ENCODE assay signal across 8 cellular contexts in genomic region chrX:101348452-101349222, GRCh38. TPM values are rescaled to one million over a fixed set of nuclear protein-coding genes. Genes with fewer than 3 reads are reported as not detected.
DNase-seq lines count a peak whose midpoint lies in the region; ATAC-seq and TF ChIP-seq lines count a peak whose summit lies in the region.

TIMM8A (minus strand) TSS chrX:101348742; CDS start chrX:101348664, 78 bp downstream.

- peak; percentile 86 for DNase-seq in GM12865 (ENCODE audit: low read depth)
- peak; percentile 49 for DNase-seq in NCI-H1105 (lab: John Stamatoyannopoulos, UW)
- peak; percentile 70 for DNase-seq in SW480 (ENCODE audit: low spot score)
- peak; percentile 55 for DNase-seq in activated naive CD8-positive, alpha-beta T cell treated with anti-CD3 and anti-CD28 coated beads, Interleukin-2, amount 50 U/mL, for 16 hours (ENCODE audit: low read depth, low spot score)
- DNase-seq in cardiac septum (ENCODE audit: low spot score): peak; percentile 91
- DNase-seq in posterior cingulate gyrus: peak; percentile 51 to 96 (median 75)
- DNase-seq in upper lobe of right lung: peak; percentile 91

- H3K4me3 ChIP-seq in GM12865 (ENCODE audit: low read depth, low read length) (peak within 1 kb of the TSS; percentile 86), upper lobe of right lung (peak within 1 kb of the TSS; percentile 68)

- H3K27ac ChIP-seq in upper lobe of right lung: peak within 1 kb of the TSS; percentile 80

- no peaks in the 10 kb centered on the region for H3K36me3 ChIP-seq in upper lobe of right lung

- ATAC-seq in HG02623 (IDR thresholded peaks at IDR 0.05; ENCODE audit: unreplicated experiment) (peak; percentile 99), upper lobe of right lung (peak; percentile 100)

- no peaks in the 10 kb centered on the region for H3K9me3 ChIP-seq in upper lobe of right lung

- intact Hi-C loops in cardiac septum (cut with DNase I) (loop anchor here (5.0 kb wide), 1 partner anchor 44 kb away; the partner anchor contains the start of gene RPL36A), posterior cingulate gyrus (cut with DNase I) (no loop called here), upper lobe of right lung (cut with DNase I) (no loop called here)

- no peak for TF ChIP-seq CTCF in GM12865 (IDR thresholded peaks at IDR 0.05; ENCODE audit: insufficient read depth, low read depth, low read length, missing control alignments)
- no peak for TF ChIP-seq CTCF in upper lobe of right lung (IDR thresholded peaks at IDR 0.05)

- no peaks in the 10 kb centered on the region for H3K27me3 ChIP-seq in upper lobe of right lung

- H3K4me1 ChIP-seq in upper lobe of right lung: no peaks in the 10 kb centered on the region

RNA-seq across cellular contexts. Expression of gene TIMM8A, which starts in this region (rescaled TPM):
- 24.8 TPM for total RNA-seq in cardiac septum
- 6.4 TPM for total RNA-seq in upper lobe of right lung

Comparison
In these comparisons a context has a peak if more than half of its experiments do, and no peak if none do; other contexts are left out.
1. Peak in every context shown above with its lines: DNase-seq, ATAC-seq, H3K4me3 ChIP-seq and H3K27ac ChIP-seq.